ENCODE assay signal across 8 cellular contexts in the genomic region with DNA sequence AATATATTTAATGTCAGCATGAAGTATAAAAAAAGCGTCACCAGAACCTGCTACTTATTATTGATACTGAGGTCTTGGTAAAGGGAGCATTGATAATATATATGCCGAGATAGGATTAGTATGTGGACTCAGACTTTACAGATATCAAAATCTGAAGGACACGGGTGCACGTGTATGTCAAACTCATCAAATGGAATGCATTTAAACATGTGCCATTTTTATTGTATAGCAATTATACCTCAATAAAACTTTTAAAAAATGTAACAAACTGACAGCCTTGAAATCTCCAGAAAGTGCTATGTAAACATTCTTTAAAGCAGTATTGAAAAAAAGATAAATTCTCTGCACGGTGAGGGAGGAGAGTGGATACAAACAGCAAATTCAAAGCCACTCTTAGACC.
DNase-seq lines count a peak whose midpoint lies in the region; ATAC-seq and TF ChIP-seq lines count a peak whose summit lies in the region.

No MANE protein-coding gene starts in this region.

- H3K4me1 ChIP-seq in heart right ventricle, result peaks cover 0 to 18% (median 10%) of the 10 kb centered on the region in 9 donors
- H3K4me1 ChIP-seq in mesodermal cell (ENCODE audit: control insufficient read depth, insufficient read depth, low read length, poor library complexity, severe bottlenecking), result peaks cover 7% of the 10 kb centered on the region
- H3K4me1 ChIP-seq in uterus, result no peaks in the 10 kb centered on the region

- intact Hi-C loops in heart right ventricle (cut with DNase I), result loop anchor here in 1 of 10 donors (2.0 kb wide), 1 partner anchor 47 kb away; no protein-coding TSS in a partner anchor
- intact Hi-C loops in Right ventricle myocardium inferior (cut with DNase I), result no loop called here
- intact Hi-C loops in uterus (cut with DNase I; ENCODE audit: low total_unique reads), result no loop called here

- peaks cover 18% of the 10 kb centered on the region for H3K27me3 Mint-ChIP-seq in brain

- peak overlapping the region; percentile 92 to 98 (median 95) for H3K4me3 Mint-ChIP-seq in brain

- 12 to 17% methylated on average over 5 of the region's 5 CpGs for WGBS in heart right ventricle, 2 donors
- WGBS in mesodermal cell (ENCODE audit: insufficient coverage in 2 of 2), 2 experiments, result 20 to 51% methylated on average over 1 to 3 of the region's 5 CpGs

- H3K27ac ChIP-seq in heart right ventricle, result peak overlapping the region in 2 of 10 donors; percentile 98 to 99
- peak overlapping the region; percentile 98 for H3K27ac ChIP-seq in mesodermal cell (ENCODE audit: low read depth, low read length, severe bottlenecking)
- no peak overlapping the region for H3K27ac ChIP-seq in uterus

- no peaks in the 10 kb centered on the region for H3K9me3 Mint-ChIP-seq in brain

- ATAC-seq in heart right ventricle, result no peak
- ATAC-seq in Right ventricle myocardium inferior, result no peak
- no peak for ATAC-seq in HG02884 (IDR thresholded peaks at IDR 0.05; ENCODE audit: unreplicated experiment)
- no peak for ATAC-seq in GM19395 (IDR thresholded peaks at IDR 0.05; ENCODE audit: unreplicated experiment)

- H3K9me3 ChIP-seq in heart right ventricle (no peaks in the 10 kb centered on the region), mesodermal cell (ENCODE audit: control insufficient read depth, low read length) (no peaks in the 10 kb centered on the region), uterus (no peaks in the 10 kb centered on the region)

- H3K36me3 Mint-ChIP-seq in brain, result no peaks in the 10 kb centered on the region

- no peak for DNase-seq in heart right ventricle
- no peak for DNase-seq in Right ventricle myocardium inferior (ENCODE audit: missing footprints)
- no peak for DNase-seq in uterus
- DNase-seq in AG20443 (ENCODE audit: low spot score), result no peak

- peak overlapping the region; percentile 80 to 99 (median 97) for H3K27ac Mint-ChIP-seq in brain

- H3K36me3 ChIP-seq in heart right ventricle (no peaks in the 10 kb centered on the region), mesodermal cell (ENCODE audit: control insufficient read depth, insufficient read depth, low read length) (no peaks in the 10 kb centered on the region), uterus (no peaks in the 10 kb centered on the region)

- H3K27me3 ChIP-seq in heart right ventricle, result no peaks in the 10 kb centered on the region
- H3K27me3 ChIP-seq in uterus, result no peaks in the 10 kb centered on the region

- H3K4me1 Mint-ChIP-seq in brain, result peaks cover 24% of the 10 kb centered on the region

- TF ChIP-seq CTCF in heart right ventricle (IDR thresholded peaks at IDR 0.05), result no peak
- no peak for TF ChIP-seq CTCF in brain (conservative IDR thresholded peaks at IDR 0.05)
- TF ChIP-seq CTCF in uterus (IDR thresholded peaks at IDR 0.05), result no peak

- H3K4me3 ChIP-seq in heart right ventricle, result peak overlapping the region in 9 of 10 donors; percentile 65 to 96 (median 83)
- H3K4me3 ChIP-seq in mesodermal cell (ENCODE audit: extremely low read depth, insufficient read depth, low read length, poor library complexity, severe bottlenecking), result peak overlapping the region; percentile 93
- peak overlapping the region; percentile 92 to 95 for H3K4me3 ChIP-seq in uterus

- TF ChIP-seq POLR2A in uterus (IDR thresholded peaks at IDR 0.05), result no peak
